9 cellular contexts compared by ENCODE assay signal in the genomic region with DNA sequence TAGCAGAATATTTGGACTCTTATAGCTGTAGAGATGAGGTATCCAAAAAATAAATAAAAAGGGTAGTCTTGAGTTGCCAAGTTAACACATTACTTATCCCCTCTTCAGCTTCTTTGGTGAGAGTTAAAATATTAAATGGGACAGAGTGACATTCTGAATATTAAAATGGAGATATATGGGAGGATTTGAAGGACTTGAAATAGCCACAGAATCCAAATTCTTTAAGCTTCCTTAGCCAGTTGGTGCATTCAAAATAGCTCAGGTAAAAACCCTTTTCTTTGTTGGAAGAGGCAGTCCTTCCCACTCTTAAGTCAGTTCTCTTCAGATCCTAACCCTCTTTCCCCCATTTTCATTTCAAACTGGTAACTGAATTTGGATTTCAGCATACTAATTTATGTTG.
"Had no signal": no experiment of that assay in that cellular context is flagged by ENCODE, and none has a peak within 500 bp of the region (broad histone marks: within the 10 kb centered on the region; RNA-seq: fewer than 3 reads in every experiment).

No MANE protein-coding gene starts in this region.

- H3K36me3 ChIP-seq: HAP-1 had no signal

- H3K27ac Mint-ChIP-seq: GM23338, H9, HFFc6 had no signal

- H3K4me3 Mint-ChIP-seq: GM23338, H9, HFFc6 had no signal

- H3K4me1 ChIP-seq: HAP-1 had no signal

- H3K27ac ChIP-seq: GM23248 had no signal

- H3K4me3 ChIP-seq: GM23248, GM23338, HAP-1 had no signal

- H3K4me1 Mint-ChIP-seq: GM23338, H9 had no signal

- ATAC-seq: GM23338, HCT116 had no signal

- DNase-seq: GM23248, GOT3, H7, H9, HCEC 1CT, HFFc6 had no signal
